Comparison of ENCODE assay signal across 1 cellular context in the genomic region with DNA sequence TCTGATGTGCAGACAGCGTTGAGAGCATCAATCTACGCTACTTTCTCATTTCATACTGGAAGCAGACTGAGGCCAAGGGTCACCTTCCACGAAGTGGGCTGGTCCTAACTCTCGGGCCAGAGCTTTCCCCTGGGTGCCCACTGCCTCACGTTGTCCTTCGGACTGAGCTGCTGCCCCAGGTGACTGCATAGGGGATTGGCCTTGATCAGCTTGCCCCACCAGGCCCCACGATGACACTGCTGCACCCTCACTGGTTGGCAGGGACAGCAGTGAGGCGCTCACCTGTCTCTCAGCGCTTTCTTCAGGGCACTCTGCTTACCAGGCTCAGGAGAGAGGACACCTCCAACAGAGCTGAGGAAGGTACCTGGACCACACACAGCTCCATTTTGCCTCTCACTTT.
TF ChIP-seq lines count a peak whose summit lies in the region.

No MANE protein-coding gene starts in this region.

TF ChIP-seq in H1, 55 proteins besides CTCF, POLR2A, EP300 and RAD21:
- no peak for TF ChIP-seq CHD2 (IDR thresholded peaks at IDR 0.05; ENCODE audit: low read length)
